Comparison of ENCODE assay signal across 17 cellular contexts in the genomic region with DNA sequence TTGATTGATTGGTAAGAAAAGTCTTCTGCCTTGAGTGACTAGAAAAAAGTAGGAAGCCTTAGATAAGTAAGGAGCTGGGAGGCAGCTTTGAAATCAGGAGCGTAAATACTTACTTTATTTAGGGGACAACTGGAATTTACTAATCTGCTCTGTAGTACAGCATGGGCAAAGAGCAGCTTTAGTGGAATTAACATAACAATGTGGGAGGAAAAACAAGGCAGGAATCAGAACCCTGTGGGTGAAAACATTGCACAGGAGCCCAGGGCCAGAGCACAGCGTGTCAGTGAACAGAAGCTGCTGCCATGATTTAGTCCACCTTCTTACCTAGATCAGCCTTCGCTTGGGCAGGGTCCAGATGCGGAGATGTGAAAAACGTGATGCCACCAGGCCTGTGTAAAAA. TPM values are rescaled to one million over a fixed set of nuclear protein-coding genes. Genes with fewer than 3 reads are reported as not detected.
DNase-seq lines count a peak whose midpoint lies in the region; ATAC-seq and TF ChIP-seq lines count a peak whose summit lies in the region.
"Had no signal": no experiment of that assay in that cellular context is flagged by ENCODE, and none has a peak within 500 bp of the region (broad histone marks: within the 10 kb centered on the region; RNA-seq: fewer than 3 reads in every experiment).

No MANE protein-coding gene starts in this region.

- H3K79me1 ChIP-seq in H9 (ENCODE audit: insufficient read depth, low read depth, low read length, poor library complexity, severe bottlenecking): no peaks in the 10 kb centered on the region

- H4K20me1 ChIP-seq in H9 (ENCODE audit: control insufficient read depth, insufficient read depth, insufficient read length): no peaks in the 10 kb centered on the region

- H3K27ac ChIP-seq in H9 (ENCODE audit: insufficient read length, low read depth, low read length): no peak overlapping the region
- no peak overlapping the region for H3K27ac ChIP-seq in iPS-20b (ENCODE audit: low read length)
- H3K27ac ChIP-seq: GM23248 had no signal

- no peak for ATAC-seq in HG03571 (IDR thresholded peaks at IDR 0.05; ENCODE audit: unreplicated experiment)
- ATAC-seq: GM12878, HCT116 had no signal

- H3K9ac ChIP-seq in H9 (ENCODE audit: extremely low read depth, insufficient read length, low read length) (no peak overlapping the region), iPS-20b (ENCODE audit: low read depth, low read length) (0 out of 2 replicates have a peak overlapping the region, but pooled peaks have one; percentile 11)
- H3K9ac ChIP-seq: GM23248 had no signal

- H3K14ac ChIP-seq in H9 (ENCODE audit: insufficient read depth, low read length): no peak overlapping the region

- H3K4ac ChIP-seq in H9 (ENCODE audit: low read depth, low read length): no peak overlapping the region

- no peak overlapping the region for H2AK5ac ChIP-seq in H9 (ENCODE audit: insufficient read length, low read length)

- no peaks in the 10 kb centered on the region for H3K36me3 Mint-ChIP-seq in H9 (ENCODE audit: insufficient read depth in 1 of 3, low read depth in 3 of 3)

- H4K91ac ChIP-seq in H9 (ENCODE audit: insufficient read length, low read depth, low read length): no peak overlapping the region

- no peak overlapping the region for H3K56ac ChIP-seq in H9 (ENCODE audit: insufficient read length, low read depth, low read length)

- H3K4me2 ChIP-seq in H9 (ENCODE audit: insufficient read depth, insufficient read length, low read length): no peak overlapping the region

- H2BK120ac ChIP-seq in H9 (ENCODE audit: low read depth, low read length, poor library complexity, severe bottlenecking): no peak overlapping the region

- H2BK12ac ChIP-seq in H9 (ENCODE audit: insufficient read length, low read depth, low read length): no peak overlapping the region

- no peaks in the 10 kb centered on the region for H3K9me3 Mint-ChIP-seq in H9
- H3K9me3 Mint-ChIP-seq: CD4-positive, alpha-beta T cell; IgD-negative memory B cell had no signal

- H2AFZ ChIP-seq in H9 (ENCODE audit: low read length): no peak overlapping the region
- H2AFZ ChIP-seq: GM23248 had no signal

- no peak overlapping the region for H3K18ac ChIP-seq in H9 (ENCODE audit: insufficient read length, low read depth, low read length)

- no peak overlapping the region for H3K23ac ChIP-seq in H9 (ENCODE audit: insufficient read length, low read depth, low read length)

- H4K8ac ChIP-seq in H9 (replicated peaks; ENCODE audit: insufficient read length, low read depth, low read length): no peak overlapping the region

- no peak overlapping the region for H2BK20ac ChIP-seq in H9 (ENCODE audit: low read depth, low read length, poor library complexity, severe bottlenecking)

- no peak for TF ChIP-seq CTCF in H9 (conservative IDR thresholded peaks at IDR 0.05)

- H3K4me1 ChIP-seq in H9 (ENCODE audit: insufficient read depth, low read length) (no peaks in the 10 kb centered on the region; the same call in 1 of the 2 replicates), iPS-20b (ENCODE audit: insufficient read depth, low read length) (peaks cover 14% of the 10 kb centered on the region; the same call in 1 of the 2 replicates)

- peak overlapping the region; percentile 10 to 89 (median 85); a peak in 5 of 7 replicates for H3K27ac Mint-ChIP-seq in H9
- H3K27ac Mint-ChIP-seq: B cell; CD4-positive, alpha-beta T cell; IgD-negative memory B cell had no signal

- H3K27me3 ChIP-seq in H9 (ENCODE audit: insufficient read depth, low read length) (no peaks in the 10 kb centered on the region), iPS-20b (ENCODE audit: insufficient read depth, low read length) (no peaks in the 10 kb centered on the region)

- H3K4me3 ChIP-seq in iPS-20b (ENCODE audit: low read length): no peak overlapping the region
- H3K4me3 ChIP-seq: GM12878, GM23248 had no signal

- H3K36me3 ChIP-seq in iPS-20b (ENCODE audit: insufficient read depth, low read depth, low read length): no peaks in the 10 kb centered on the region

- H2BK15ac ChIP-seq in H9 (ENCODE audit: low read depth, low read length): no peak overlapping the region

- no peak overlapping the region for H2BK5ac ChIP-seq in H9 (ENCODE audit: insufficient read length, low read length)

- H3K4me1 Mint-ChIP-seq in H9: peaks cover 23 to 42% of the 10 kb centered on the region in 2 experiments
- H3K4me1 Mint-ChIP-seq: B cell, IgD-negative memory B cell had no signal

- no peaks in the 10 kb centered on the region for H3K79me2 ChIP-seq in H9 (ENCODE audit: insufficient read depth, low read length)

- peak overlapping the region in 1 of 2 experiments; percentile 63; a peak in 1 of 5 replicates for H3K4me3 Mint-ChIP-seq in H9
- H3K4me3 Mint-ChIP-seq: B cell; CD4-positive, alpha-beta T cell; IgD-negative memory B cell had no signal

- H4K5ac ChIP-seq in H9 (ENCODE audit: insufficient read length, low read depth, low read length): no peak overlapping the region

- no peaks in the 10 kb centered on the region for H3K23me2 ChIP-seq in H9 (ENCODE audit: insufficient read length, low read depth, low read length, poor library complexity, severe bottlenecking)

- WGBS in H9 (ENCODE audit: extremely low coverage, insufficient read length, low lambda C conversion rate): no CpG with 5 or more reads among the region's 5 CpGs

- H3K27me3 Mint-ChIP-seq in H9 (ENCODE audit: low read depth): no peaks in the 10 kb centered on the region
- H3K27me3 Mint-ChIP-seq: B cell; CD4-positive, alpha-beta T cell had no signal

- no peak for DNase-seq in H9
- peak; percentile 27 for DNase-seq in astrocyte of the hippocampus (ENCODE audit: low read depth, low spot score)
- DNase-seq in NCI-H1092 (lab: John Stamatoyannopoulos, UW): no peak
- no peak for DNase-seq in SIG-M5 (lab: John Stamatoyannopoulos, UW)
- DNase-seq in cerebellar cortex (ENCODE audit: low spot score): no peak
- DNase-seq: C1 segment of cervical spinal cord; Calu3; CD4-positive, alpha-beta T cell; DMS 273 treated with DMSO at 0.1 percent for 48 hours; GM23248 had no signal

- no peak overlapping the region for H3T11ph ChIP-seq in H9 (ENCODE audit: low read length)

- H3K9me3 ChIP-seq in H9 (ENCODE audit: control insufficient read depth, low read depth, low read length) (no peaks in the 10 kb centered on the region), iPS-20b (ENCODE audit: insufficient read depth, low read depth, low read length) (no peaks in the 10 kb centered on the region)

RNA-seq across cellular contexts. Expression of a gene that starts 14.6 kb away (rescaled TPM):
- 1.9 and 2.0 TPM in 2 replicates for total RNA-seq in H9 (2021)
- total RNA-seq: G401 had no signal
